ENCODE assay signal across 8 cellular contexts in genomic region chr19:18300930-18301717, GRCh38. TPM values are rescaled to one million over a fixed set of nuclear protein-coding genes. Genes with fewer than 3 reads are reported as not detected.
A peak's percentile ranks its signal among the peaks of the same experiment; 100 is the strongest.
DNase-seq lines count a peak whose midpoint lies in the region; ATAC-seq and TF ChIP-seq lines count a peak whose summit lies in the region.

No MANE protein-coding gene starts in this region.

- peak; percentile 49 for DNase-seq in H7
- no peak for DNase-seq in activated T-helper 1 cell treated with anti-CD3 and anti-CD28 coated beads, Interleukin-12 subunit alpha, Interleukin-12 subunit beta, Interleukin-2, Interleukin-4 antibody, amounts not matched to agents 30 ng/mL and 10 ng/mL and 1 ng/mL, durations not matched to agents 14 hours and 24 hours and 36 hours (ENCODE audit: low spot score)
- DNase-seq in heart left ventricle = peak; percentile 85 to 95 (median 88)
- DNase-seq in NCI-H526 treated with DMSO at 0.1 percent for 48 hours (lab: John Stamatoyannopoulos, UW) = no peak
- no peak for DNase-seq in NCI-H2227 treated with DMSO at 0.1 percent for 48 hours (lab: John Stamatoyannopoulos, UW)

- 37 to 45% (median 42%) methylated on average over 10 to 18 of the region's 18 CpGs for WGBS in heart left ventricle, 4 donors

- peak overlapping the region; percentile 37 for H3K4me3 Mint-ChIP-seq in activated T-helper 1 cell treated with anti-CD3 and anti-CD28 coated beads, Interleukin-12 subunit alpha, Interleukin-12 subunit beta, Interleukin-2, Interleukin-4 antibody, amounts not matched to agents 30 ng/mL and 10 ng/mL and 1 ng/mL, durations not matched to agents 14 hours and 24 hours and 36 hours

- H3K36me3 Mint-ChIP-seq in activated T-helper 1 cell treated with anti-CD3 and anti-CD28 coated beads, Interleukin-12 subunit alpha, Interleukin-12 subunit beta, Interleukin-2, Interleukin-4 antibody, amounts not matched to agents 30 ng/mL and 10 ng/mL and 1 ng/mL, durations not matched to agents 14 hours and 24 hours and 36 hours (ENCODE audit: low read depth) = peaks cover 11% of the 10 kb centered on the region

- peak overlapping the region; percentile 52 for H3K27ac Mint-ChIP-seq in activated T-helper 1 cell treated with anti-CD3 and anti-CD28 coated beads, Interleukin-12 subunit alpha, Interleukin-12 subunit beta, Interleukin-2, Interleukin-4 antibody, amounts not matched to agents 30 ng/mL and 10 ng/mL and 1 ng/mL, durations not matched to agents 14 hours and 24 hours and 36 hours

- no peak for TF ChIP-seq CTCF in heart left ventricle (IDR thresholded peaks at IDR 0.05)

- intact Hi-C loops in activated T-helper 1 cell treated with anti-CD3 and anti-CD28 coated beads, Interleukin-12 subunit alpha, Interleukin-12 subunit beta, Interleukin-2, Interleukin-4 antibody, amounts not matched to agents 30 ng/mL and 10 ng/mL and 1 ng/mL, durations not matched to agents 14 hours and 24 hours and 36 hours (cut with micrococcal nuclease) = no loop called here
- intact Hi-C loops in heart left ventricle (cut with DNase I) = no loop called here

- H3K4me3 ChIP-seq in H7 (ENCODE audit: insufficient read depth, low read depth, low read length) (no peak overlapping the region), heart left ventricle (no peak overlapping the region), skin epidermis (no peak overlapping the region)

- H3K36me3 ChIP-seq in H7 (replicated peaks; ENCODE audit: control insufficient read depth, insufficient read depth, low read length) (no peaks in the 10 kb centered on the region), heart left ventricle (peaks cover 0 to 2% (median 0%) of the 10 kb centered on the region in 9 donors)

- ATAC-seq in heart left ventricle (peak; percentile 53 to 76 (median 66)), HG02852 (IDR thresholded peaks at IDR 0.05; ENCODE audit: unreplicated experiment) (no peak), GM18907 (IDR thresholded peaks at IDR 0.05; ENCODE audit: unreplicated experiment) (no peak)

- H3K27ac ChIP-seq in heart left ventricle = peak overlapping the region; percentile 55 to 100 (median 98)
- H3K27ac ChIP-seq in skin epidermis = peak overlapping the region in 14 of 21 experiments; percentile 5 to 98 (median 32)

- H3K9me3 ChIP-seq in heart left ventricle = no peaks in the 10 kb centered on the region

- H3K4me1 ChIP-seq in heart left ventricle = peaks cover 18 to 60% (median 49%) of the 10 kb centered on the region in 12 donors

- peaks cover 1% of the 10 kb centered on the region for H3K27me3 Mint-ChIP-seq in activated T-helper 1 cell treated with anti-CD3 and anti-CD28 coated beads, Interleukin-12 subunit alpha, Interleukin-12 subunit beta, Interleukin-2, Interleukin-4 antibody, amounts not matched to agents 30 ng/mL and 10 ng/mL and 1 ng/mL, durations not matched to agents 14 hours and 24 hours and 36 hours (ENCODE audit: insufficient read depth)

- peaks cover 47% of the 10 kb centered on the region for H3K4me1 Mint-ChIP-seq in activated T-helper 1 cell treated with anti-CD3 and anti-CD28 coated beads, Interleukin-12 subunit alpha, Interleukin-12 subunit beta, Interleukin-2, Interleukin-4 antibody, amounts not matched to agents 30 ng/mL and 10 ng/mL and 1 ng/mL, durations not matched to agents 14 hours and 24 hours and 36 hours (ENCODE audit: low read depth)

- peaks cover 2% of the 10 kb centered on the region for H3K9me3 Mint-ChIP-seq in activated T-helper 1 cell treated with anti-CD3 and anti-CD28 coated beads, Interleukin-12 subunit alpha, Interleukin-12 subunit beta, Interleukin-2, Interleukin-4 antibody, amounts not matched to agents 30 ng/mL and 10 ng/mL and 1 ng/mL, durations not matched to agents 14 hours and 24 hours and 36 hours

- peak in 1 of 2 donors; percentile 27 for TF ChIP-seq POLR2A in heart left ventricle (IDR thresholded peaks at IDR 0.05)

- no peaks in the 10 kb centered on the region for H3K27me3 ChIP-seq in H7 (ENCODE audit: control insufficient read depth, insufficient read depth, low read length)
- no peaks in the 10 kb centered on the region for H3K27me3 ChIP-seq in heart left ventricle

RNA-seq across cellular contexts. Expression of gene JUND, which starts 19.7 kb away (rescaled TPM):
- 173 and 181 TPM in 2 replicates for total RNA-seq in H7 (2014; rRNA removed; shearing (Covaris generic))
- total RNA-seq in activated T-helper 1 cell treated with anti-CD3 and anti-CD28 coated beads, Interleukin-12 subunit alpha, Interleukin-12 subunit beta, Interleukin-2, Interleukin-4 antibody, amounts not matched to agents 30 ng/mL and 10 ng/mL and 1 ng/mL, durations not matched to agents 14 hours and 24 hours and 36 hours = 431 and 455 TPM in 2 replicates
- total RNA-seq in heart left ventricle = 100 to 1,000 TPM in 7 of 9 donors, 10 to 100 TPM in 2; 80.2 to 352 (median 137) TPM
- 100 to 1,000 TPM; 114 to 236 TPM for polyA plus RNA-seq in heart left ventricle

RNA-seq across cellular contexts. Expression of gene LSM4, which starts 21.8 kb away (rescaled TPM):
- 787 and 838 TPM in 2 replicates for total RNA-seq in H7 (2014; rRNA removed; shearing (Covaris generic))
- 198 and 200 TPM in 2 replicates for total RNA-seq in activated T-helper 1 cell treated with anti-CD3 and anti-CD28 coated beads, Interleukin-12 subunit alpha, Interleukin-12 subunit beta, Interleukin-2, Interleukin-4 antibody, amounts not matched to agents 30 ng/mL and 10 ng/mL and 1 ng/mL, durations not matched to agents 14 hours and 24 hours and 36 hours
- 100 to 1,000 TPM in 5 of 9 donors, 10 to 100 TPM in 4; 65.8 to 167 (median 101) TPM for total RNA-seq in heart left ventricle
- 100 to 1,000 TPM; 127 to 171 TPM for polyA plus RNA-seq in heart left ventricle

RNA-seq across cellular contexts. Expression of gene IQCN, which starts 26.9 kb away (rescaled TPM):
- total RNA-seq in H7 (2014; rRNA removed; shearing (Covaris generic)) = 0.55 and 0.76 TPM in 2 replicates
- total RNA-seq in activated T-helper 1 cell treated with anti-CD3 and anti-CD28 coated beads, Interleukin-12 subunit alpha, Interleukin-12 subunit beta, Interleukin-2, Interleukin-4 antibody, amounts not matched to agents 30 ng/mL and 10 ng/mL and 1 ng/mL, durations not matched to agents 14 hours and 24 hours and 36 hours = 2.8 and 3.2 TPM in 2 replicates
- 1 to 10 TPM in 4 of 9 donors, under 1 TPM in 5; 0.24 to 2.4 (median 0.75) TPM for total RNA-seq in heart left ventricle
- polyA plus RNA-seq in heart left ventricle = 1 to 10 TPM in 1 of 2 donors, under 1 TPM in 1; 0.28 to 2.8 TPM

RNA-seq across cellular contexts. Expression of gene PGPEP1, which starts 39.3 kb away (rescaled TPM):
- 11.5 and 13.6 TPM in 2 replicates for total RNA-seq in H7 (2014; rRNA removed; shearing (Covaris generic))
- 17.9 and 21.5 TPM in 2 replicates for total RNA-seq in activated T-helper 1 cell treated with anti-CD3 and anti-CD28 coated beads, Interleukin-12 subunit alpha, Interleukin-12 subunit beta, Interleukin-2, Interleukin-4 antibody, amounts not matched to agents 30 ng/mL and 10 ng/mL and 1 ng/mL, durations not matched to agents 14 hours and 24 hours and 36 hours
- total RNA-seq in heart left ventricle = 10 to 100 TPM; 22.5 to 58.6 (median 44.6) TPM
- 10 to 100 TPM; 26.7 to 31.8 TPM for polyA plus RNA-seq in heart left ventricle

Comparison
In these comparisons a context has a peak if more than half of its experiments do, and no peak if none do; other contexts are left out.
1. DNase-seq: peak in H7 (single experiment) and heart left ventricle (5 of 5); none in activated T-helper 1 cell treated with anti-CD3 and anti-CD28 coated beads, Interleukin-12 subunit alpha, Interleukin-12 subunit beta, Interleukin-2, Interleukin-4 antibody, amounts not matched to agents 30 ng/mL and 10 ng/mL and 1 ng/mL, durations not matched to agents 14 hours and 24 hours and 36 hours (single experiment), NCI-H526 treated with DMSO at 0.1 percent for 48 hours (single experiment) and NCI-H2227 treated with DMSO at 0.1 percent for 48 hours (single experiment).
2. ATAC-seq: peak in heart left ventricle (4 of 4); none in HG02852 (single experiment) and GM18907 (single experiment).